9 cellular contexts compared by ENCODE assay signal in genomic region chr6:44052419-44053011, GRCh38.
DNase-seq lines count a peak whose midpoint lies in the region; ATAC-seq and TF ChIP-seq lines count a peak whose summit lies in the region.
"Had no signal": no experiment of that assay in that cellular context is flagged by ENCODE, and none has a peak within 500 bp of the region (broad histone marks: within the 10 kb centered on the region; RNA-seq: fewer than 3 reads in every experiment).

No MANE protein-coding gene starts in this region.

- no peak overlapping the region for H2AK5ac ChIP-seq in neuronal stem cell (ENCODE audit: low read depth, low read length)

- no peaks in the 10 kb centered on the region for H3K9me3 ChIP-seq in BE2C
- H3K9me3 ChIP-seq in neuronal stem cell (replicated peaks in 1 of 2; ENCODE audit: control insufficient read depth in 2 of 2, insufficient read depth in 1 of 2, low read depth in 1 of 2, low read length in 2 of 2) = no peaks in the 10 kb centered on the region

- H3K4ac ChIP-seq in neuronal stem cell (ENCODE audit: low read length) = no peak overlapping the region

- no peaks in the 10 kb centered on the region for H3K36me3 ChIP-seq in BE2C
- no peaks in the 10 kb centered on the region for H3K36me3 ChIP-seq in neuronal stem cell (replicated peaks in 1 of 2; ENCODE audit: control insufficient read depth in 2 of 2, insufficient read depth in 2 of 2, low read length in 2 of 2)

- H3K9ac ChIP-seq in neuronal stem cell (ENCODE audit: low read depth, low read length, poor library complexity) = no peak overlapping the region

- H3K23ac ChIP-seq in neuronal stem cell (ENCODE audit: low read depth, low read length, poor library complexity) = no peak overlapping the region

- H3K4me3 ChIP-seq in BE2C (ENCODE audit: low read depth, low read length) (no peak overlapping the region), fibroblast of the aortic adventitia (ENCODE audit: low read depth, low read length) (no peak overlapping the region), neuronal stem cell (ENCODE audit: low read length in 2 of 2) (no peak overlapping the region)

- no peak overlapping the region for H2BK12ac ChIP-seq in neuronal stem cell (ENCODE audit: low read length)

- no peak overlapping the region for H4K8ac ChIP-seq in neuronal stem cell (ENCODE audit: low read depth, low read length)

- DNase-seq in BE2C (peak; percentile 37), RPMI7951 (ENCODE audit: low read depth) (peak; percentile 90), fibroblast of the aortic adventitia (ENCODE audit: low read depth) (peak; percentile 83), neuronal stem cell (ENCODE audit: low spot score) (no peak), NCI-H1105 treated with DMSO at 0.1 percent for 48 hours (lab: John Stamatoyannopoulos, UW) (no peak)
- no peak for DNase-seq in activated CD8-positive, alpha-beta memory T cell treated with anti-CD3 and anti-CD28 coated beads, Interleukin-2, amount 50 U/mL, for 4 hours
- DNase-seq: Kasumi-1 had no signal

- H2BK5ac ChIP-seq in neuronal stem cell (ENCODE audit: low read length) = peak overlapping the region; percentile 84

- H2BK120ac ChIP-seq in neuronal stem cell (ENCODE audit: low read depth, low read length) = no peak overlapping the region

- no peak overlapping the region for H3K18ac ChIP-seq in neuronal stem cell (ENCODE audit: low read length)

- H2AFZ ChIP-seq in neuronal stem cell (ENCODE audit: low read length) = no peak overlapping the region

- no peak for ATAC-seq in HG03159 (IDR thresholded peaks at IDR 0.05; ENCODE audit: unreplicated experiment)
- ATAC-seq in HG03095 (IDR thresholded peaks at IDR 0.05; ENCODE audit: unreplicated experiment) = no peak

- no peak for TF ChIP-seq CTCF in BE2C (IDR thresholded peaks at IDR 0.05; ENCODE audit: low read depth, low read length)
- TF ChIP-seq CTCF in fibroblast of the aortic adventitia (IDR thresholded peaks at IDR 0.05; ENCODE audit: insufficient read depth, low read length) = peak; percentile 44

- H3K79me1 ChIP-seq in neuronal stem cell (ENCODE audit: low read depth, low read length) = no peaks in the 10 kb centered on the region

- H3K4me1 ChIP-seq in BE2C (peaks cover 60% of the 10 kb centered on the region), neuronal stem cell (ENCODE audit: control insufficient read depth in 2 of 2, insufficient read depth in 1 of 2, low read depth in 1 of 2, low read length in 2 of 2) (peaks cover 12 to 20% of the 10 kb centered on the region in 2 donors)

- H2BK15ac ChIP-seq in neuronal stem cell (ENCODE audit: low read length) = peak overlapping the region; percentile 2

- H3K14ac ChIP-seq in neuronal stem cell (ENCODE audit: low read length) = no peak overlapping the region

- H3K27me3 ChIP-seq in BE2C (no peaks in the 10 kb centered on the region), neuronal stem cell (ENCODE audit: control insufficient read depth in 3 of 3, insufficient read depth in 3 of 3, low read depth in 1 of 3, low read length in 3 of 3) (peaks cover 0 to 26% (median 0%) of the 10 kb centered on the region in 3 experiments)

- no peak overlapping the region for H3K4me2 ChIP-seq in neuronal stem cell (ENCODE audit: insufficient read depth, low read length, poor library complexity, severe bottlenecking)

- no peak overlapping the region for H4K91ac ChIP-seq in neuronal stem cell (ENCODE audit: low read depth, low read length, poor library complexity)

- no CpG with 5 or more reads among the region's 4 CpGs for WGBS in neuronal stem cell (ENCODE audit: extremely low coverage in 2 of 2, insufficient read length in 2 of 2, insufficient replicate concordance in 1 of 2), 2 donors

- no peak overlapping the region for H3K27ac ChIP-seq in neuronal stem cell (replicated peaks; ENCODE audit: low read length)

Comparison
In these comparisons a context has a peak if more than half of its experiments do, and no peak if none do; other contexts are left out.
1. DNase-seq: peak in BE2C (single experiment), RPMI7951 (single experiment) and fibroblast of the aortic adventitia (single experiment); none in neuronal stem cell (single experiment), NCI-H1105 treated with DMSO at 0.1 percent for 48 hours (single experiment) and activated CD8-positive, alpha-beta memory T cell treated with anti-CD3 and anti-CD28 coated beads, Interleukin-2, amount 50 U/mL, for 4 hours (single experiment).